In genomic region chr5:148730272-148730954, GRCh38 we compare ENCODE assay signal across 10 cellular contexts.
DNase-seq lines count a peak whose midpoint lies in the region; ATAC-seq and TF ChIP-seq lines count a peak whose summit lies in the region.
"Had no signal": no experiment of that assay in that cellular context is flagged by ENCODE, and none has a peak within 500 bp of the region (broad histone marks: within the 10 kb centered on the region; RNA-seq: fewer than 3 reads in every experiment).

No MANE protein-coding gene starts in this region.

- no peaks in the 10 kb centered on the region for H3K27me3 Mint-ChIP-seq in neural progenitor cell (ENCODE audit: insufficient read depth, low read depth)

- no peaks in the 10 kb centered on the region for H3K36me3 Mint-ChIP-seq in neural progenitor cell

- no peaks in the 10 kb centered on the region for H3K36me3 ChIP-seq in brain microvascular endothelial cell (replicated peaks)
- no peaks in the 10 kb centered on the region for H3K36me3 ChIP-seq in neural progenitor cell
- no peaks in the 10 kb centered on the region for H3K36me3 ChIP-seq in A673 (ENCODE audit: insufficient read depth, low read length, poor library complexity, severe bottlenecking)

- H3K9me3 Mint-ChIP-seq in neural progenitor cell: no peaks in the 10 kb centered on the region
- H3K9me3 Mint-ChIP-seq: activated B cell treated with CpG ODN at 0.5 μM for 24 hours; activated naive CD4-positive, alpha-beta T cell treated with anti-CD3 and anti-CD28 coated beads for 36 hours had no signal

- H3K9ac ChIP-seq in neural progenitor cell: no peak overlapping the region

- intact Hi-C loops in A673 (cut with micrococcal nuclease; ENCODE audit: unreplicated experiment): loop anchor here (5.0 kb wide), 1 partner anchor 832 kb away; no protein-coding TSS in a partner anchor

- no peaks in the 10 kb centered on the region for H3K27me3 ChIP-seq in brain microvascular endothelial cell (replicated peaks)
- peaks cover 6% of the 10 kb centered on the region for H3K27me3 ChIP-seq in neural progenitor cell
- peaks cover 73% of the 10 kb centered on the region for H3K27me3 ChIP-seq in A673 (replicated peaks; ENCODE audit: insufficient read depth, low read depth, low read length, poor library complexity)

- H3K4me2 ChIP-seq in neural progenitor cell: no peak overlapping the region

- ATAC-seq in HG02798 (IDR thresholded peaks at IDR 0.05; ENCODE audit: poor library complexity, unreplicated experiment): peak; percentile 3

- no peaks in the 10 kb centered on the region for H3K79me2 ChIP-seq in neural progenitor cell (ENCODE audit: low read depth)

- H3K4me3 Mint-ChIP-seq in neural progenitor cell: no peak overlapping the region
- H3K4me3 Mint-ChIP-seq: activated naive CD4-positive, alpha-beta T cell treated with anti-CD3 and anti-CD28 coated beads for 36 hours had no signal

- in situ Hi-C loops in brain microvascular endothelial cell (cut with HindIII; ENCODE audit: low pct_ligation_motif_present, low sequenced_read_pairs): loop anchor here (25.0 kb wide), 2 partner anchors 293 to 382 kb away; no protein-coding TSS in a partner anchor

- peak; percentile 49 for DNase-seq in ELR (ENCODE audit: low read depth)
- DNase-seq in brain microvascular endothelial cell: peak; percentile 56
- no peak for DNase-seq in neural progenitor cell (ENCODE audit: low spot score)
- no peak for DNase-seq in A673 (ENCODE audit: low spot score)
- no peak for DNase-seq in activated CD4-positive, alpha-beta T cell treated with anti-CD3 and anti-CD28 coated beads for 48 hours
- DNase-seq in NOMO-1 treated with dmso at 0.1 percent for 144 hours (lab: John Stamatoyannopoulos, UW; ENCODE audit: unreplicated experiment): no peak
- DNase-seq in activated CD4-positive, alpha-beta T cell treated with anti-CD3 and anti-CD28 coated beads for 4 hours: no peak
- DNase-seq: activated B cell treated with CpG ODN at 0.5 μM for 24 hours had no signal

- H3K9me3 ChIP-seq in neural progenitor cell (ENCODE audit: low read depth) (no peaks in the 10 kb centered on the region), A673 (ENCODE audit: low read depth, low read length, poor library complexity, severe bottlenecking) (no peaks in the 10 kb centered on the region)

- BruUV-seq in A673 (replicated peaks; lab: Mats Ljungman, UMichigan): no TSS peak

- H3K4me1 ChIP-seq in neural progenitor cell (no peaks in the 10 kb centered on the region), A673 (ENCODE audit: insufficient read depth, low read length, poor library complexity, severe bottlenecking) (no peaks in the 10 kb centered on the region)

- H3K4me3 ChIP-seq in brain microvascular endothelial cell (ENCODE audit: low read depth, low read length) (no peak overlapping the region), neural progenitor cell (no peak overlapping the region), A673 (ENCODE audit: low read depth, low read length, poor library complexity, severe bottlenecking) (no peak overlapping the region)

- H3K27ac Mint-ChIP-seq in neural progenitor cell: no peak overlapping the region
- H3K27ac Mint-ChIP-seq: activated B cell treated with CpG ODN at 0.5 μM for 24 hours; activated naive CD4-positive, alpha-beta T cell treated with anti-CD3 and anti-CD28 coated beads for 36 hours had no signal

- POLR2A ChIA-PET in A673 (lab: Charles Lee; ENCODE audit: low non-redundant PET): interaction anchor here (0.6 kb wide), 1 partner anchor 547 kb away, joined by 3 read pairs; no protein-coding TSS in a partner anchor

- CTCF ChIA-PET in A673 (lab: Charles Lee): interaction anchor here (0.6 to 2.8 kb wide), 20 partner anchors 9 to 555 kb away, joined by 3 to 16 read pairs (median 6); no protein-coding TSS in a partner anchor

- TF ChIP-seq CTCF in brain microvascular endothelial cell (IDR thresholded peaks at IDR 0.05; ENCODE audit: low read depth, low read length, missing control alignments) (no peak), neural progenitor cell (IDR thresholded peaks at IDR 0.05) (no peak), A673 (conservative IDR thresholded peaks at IDR 0.05; ENCODE audit: low read depth, low read length) (no peak)

- H4K20me1 ChIP-seq in neural progenitor cell (ENCODE audit: low read depth): no peaks in the 10 kb centered on the region

- H3K27ac ChIP-seq in brain microvascular endothelial cell: no peak overlapping the region
- H3K27ac ChIP-seq in neural progenitor cell: no peak overlapping the region
- no peak overlapping the region for H3K27ac ChIP-seq in A673 (ENCODE audit: low read depth, low read length, poor library complexity, severe bottlenecking)

- H2AFZ ChIP-seq in neural progenitor cell (replicated peaks): peak overlapping the region; percentile 53

- no peaks in the 10 kb centered on the region for H3F3A ChIP-seq in neural progenitor cell (ENCODE audit: low read depth)

- H3K4me1 Mint-ChIP-seq in neural progenitor cell: peaks cover 10% of the 10 kb centered on the region

Comparison
In these comparisons a context has a peak if more than half of its experiments do, and no peak if none do; other contexts are left out.
1. DNase-seq: peak in ELR (single experiment) and brain microvascular endothelial cell (single experiment); none in neural progenitor cell (single experiment), A673 (single experiment), activated CD4-positive, alpha-beta T cell treated with anti-CD3 and anti-CD28 coated beads for 48 hours (single experiment), NOMO-1 treated with dmso at 0.1 percent for 144 hours (single experiment) and activated CD4-positive, alpha-beta T cell treated with anti-CD3 and anti-CD28 coated beads for 4 hours (0 of 2).